ENCODE assay signal across 14 cellular contexts in genomic region chr1:143721024-143721373, GRCh38.
A peak's percentile ranks its signal among the peaks of the same experiment; 100 is the strongest.
DNase-seq lines count a peak whose midpoint lies in the region; ATAC-seq and TF ChIP-seq lines count a peak whose summit lies in the region.
"Had no signal": no experiment of that assay in that cellular context is flagged by ENCODE, and none has a peak within 500 bp of the region (broad histone marks: within the 10 kb centered on the region; RNA-seq: fewer than 3 reads in every experiment).

No MANE protein-coding gene starts in this region.

- CTCF ChIA-PET in HEK293 (lab: Yijun Ruan, JAX), result interaction anchor here (2.1 kb wide), 1 partner anchor 12 kb away, joined by 11 read pairs; no protein-coding TSS in a partner anchor

- H3K9me3 Mint-ChIP-seq in activated naive CD8-positive, alpha-beta T cell treated with anti-CD3 and anti-CD28 coated beads for 36 hours, result no peaks in the 10 kb centered on the region
- H3K9me3 Mint-ChIP-seq in mesothelial cell of epicardium, result peaks cover 44% of the 10 kb centered on the region

- H3K4me3 Mint-ChIP-seq in activated naive CD8-positive, alpha-beta T cell treated with anti-CD3 and anti-CD28 coated beads for 36 hours, result peak overlapping the region; percentile 48
- H3K4me3 Mint-ChIP-seq in mesothelial cell of epicardium, result peak overlapping the region; percentile 30
- H3K4me3 Mint-ChIP-seq: neural crest cell had no signal

- no peak for DNase-seq in BE2C
- DNase-seq in activated naive CD8-positive, alpha-beta T cell treated with anti-CD3 and anti-CD28 coated beads for 36 hours, result no peak
- no peak for DNase-seq in mesothelial cell of epicardium (ENCODE audit: low spot score in 2 of 2, unreplicated experiment in 2 of 2)
- DNase-seq in right cardiac atrium, result no peak
- no peak for DNase-seq in DMS53 treated with DMSO at 0.1 percent for 48 hours (lab: John Stamatoyannopoulos, UW; ENCODE audit: unreplicated experiment)
- DNase-seq in activated CD8-positive, alpha-beta memory T cell treated with anti-CD3 and anti-CD28 coated beads for 24 hours, result no peak
- DNase-seq: activated gamma-delta T cell, gastrocnemius medialis, NCI-H1092, NCI-H69 had no signal

- H3K27me3 ChIP-seq in BE2C, result no peaks in the 10 kb centered on the region
- H3K27me3 ChIP-seq in right cardiac atrium (ENCODE audit: control insufficient read depth, insufficient read depth), result peaks cover 8% of the 10 kb centered on the region
- H3K27me3 ChIP-seq: gastrocnemius medialis had no signal

- 22% methylated on average over 7 of the region's 7 CpGs for WGBS in right cardiac atrium

- H3K36me3 Mint-ChIP-seq in activated naive CD8-positive, alpha-beta T cell treated with anti-CD3 and anti-CD28 coated beads for 36 hours, result no peaks in the 10 kb centered on the region
- peaks cover 3% of the 10 kb centered on the region for H3K36me3 Mint-ChIP-seq in mesothelial cell of epicardium

- intact Hi-C loops in right cardiac atrium (cut with DNase I), result no loop called here

- peak overlapping the region; percentile 18 for H3K4me3 ChIP-seq in BE2C (ENCODE audit: low read depth, low read length)
- H3K4me3 ChIP-seq in HEK293 (ENCODE audit: low read depth, low read length), result no peak overlapping the region
- H3K4me3 ChIP-seq in right cardiac atrium (ENCODE audit: low read length), result no peak overlapping the region
- H3K4me3 ChIP-seq: gastrocnemius medialis had no signal

- H3K4me1 ChIP-seq in BE2C (peaks cover 6% of the 10 kb centered on the region; the same call in 1 of the 2 replicates), HEK293 (ENCODE audit: control insufficient read depth, insufficient read depth, low read length) (no peaks in the 10 kb centered on the region), right cardiac atrium (ENCODE audit: control insufficient read depth, insufficient read depth, low read length) (no peaks in the 10 kb centered on the region)
- H3K4me1 ChIP-seq: gastrocnemius medialis had no signal

- POLR2A ChIA-PET in HEK293 (lab: Yijun Ruan, JAX), result interaction anchor here (0.6 kb wide), 1 partner anchor 9 kb away, joined by 5 read pairs; no protein-coding TSS in a partner anchor

- H3K27me3 Mint-ChIP-seq in activated naive CD8-positive, alpha-beta T cell treated with anti-CD3 and anti-CD28 coated beads for 36 hours, result peaks cover 44% of the 10 kb centered on the region
- H3K27me3 Mint-ChIP-seq in mesothelial cell of epicardium (ENCODE audit: low read depth), result no peaks in the 10 kb centered on the region

- H3K27ac ChIP-seq in HEK293 (ENCODE audit: extremely low read depth, low read depth, low read length) (no peak overlapping the region), right cardiac atrium (ENCODE audit: low read length) (no peak overlapping the region)
- H3K27ac ChIP-seq: gastrocnemius medialis had no signal

- H3K4me1 Mint-ChIP-seq in activated naive CD8-positive, alpha-beta T cell treated with anti-CD3 and anti-CD28 coated beads for 36 hours, result no peaks in the 10 kb centered on the region
- peaks cover 9% of the 10 kb centered on the region for H3K4me1 Mint-ChIP-seq in mesothelial cell of epicardium
- H3K4me1 Mint-ChIP-seq: neural crest cell had no signal

- TF ChIP-seq CTCF in BE2C (IDR thresholded peaks at IDR 0.05; ENCODE audit: low read depth, low read length) (no peak), HEK293 (tag by site-specific recombination; IDR thresholded peaks at IDR 0.05) (no peak), mesothelial cell of epicardium (IDR thresholded peaks at IDR 0.05; ENCODE audit: unreplicated experiment) (no peak)

- H3K36me3 ChIP-seq in BE2C (no peaks in the 10 kb centered on the region), HEK293 (ENCODE audit: control insufficient read depth in 2 of 2, insufficient read depth in 1 of 2, low read length in 2 of 2) (no peaks in the 10 kb centered on the region)
- H3K36me3 ChIP-seq: gastrocnemius medialis had no signal

- H3K9me3 ChIP-seq in BE2C (no peaks in the 10 kb centered on the region), HEK293 (ENCODE audit: control insufficient read depth, insufficient read depth, low read depth, low read length) (no peaks in the 10 kb centered on the region), right cardiac atrium (ENCODE audit: control insufficient read depth, low read length) (no peaks in the 10 kb centered on the region)
- H3K9me3 ChIP-seq: gastrocnemius medialis had no signal

- no peak overlapping the region for H3K27ac Mint-ChIP-seq in activated naive CD8-positive, alpha-beta T cell treated with anti-CD3 and anti-CD28 coated beads for 36 hours
- H3K27ac Mint-ChIP-seq in mesothelial cell of epicardium, result peak overlapping the region; percentile 92

- ATAC-seq in right cardiac atrium (no peak), HG03442 (IDR thresholded peaks at IDR 0.05; ENCODE audit: unreplicated experiment) (no peak)
- ATAC-seq: gastrocnemius medialis, HCT116 had no signal

TF ChIP-seq in HEK293, 187 proteins besides CTCF, POLR2A, EP300 and RAD21 (continues in another document):
- TF ChIP-seq, protein P1, sequence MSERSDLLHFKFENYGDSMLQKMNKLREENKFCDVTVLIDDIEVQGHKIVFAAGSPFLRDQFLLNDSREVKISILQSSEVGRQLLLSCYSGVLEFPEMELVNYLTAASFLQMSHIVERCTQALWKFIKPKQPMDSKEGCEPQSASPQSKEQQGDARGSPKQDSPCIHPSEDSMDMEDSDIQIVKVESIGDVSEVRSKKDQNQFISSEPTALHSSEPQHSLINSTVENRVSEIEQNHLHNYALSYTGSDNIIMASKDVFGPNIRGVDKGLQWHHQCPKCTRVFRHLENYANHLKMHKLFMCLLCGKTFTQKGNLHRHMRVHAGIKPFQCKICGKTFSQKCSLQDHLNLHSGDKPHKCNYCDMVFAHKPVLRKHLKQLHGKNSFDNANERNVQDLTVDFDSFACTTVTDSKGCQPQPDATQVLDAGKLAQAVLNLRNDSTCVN (tag by site-specific recombination; optimal IDR thresholded peaks at IDR 0.05), result no peak
- no peak for TF ChIP-seq SP2 (tag by site-specific recombination; IDR thresholded peaks at IDR 0.05)
- no peak for TF ChIP-seq ZNF747 (tag by site-specific recombination; IDR thresholded peaks at IDR 0.05)
- TF ChIP-seq ZNF174 (tag by site-specific recombination; IDR thresholded peaks at IDR 0.05), result no peak
- TF ChIP-seq ZXDB (tag by site-specific recombination; IDR thresholded peaks at IDR 0.05), result peak; percentile 5; the same call in 1 of the 2 replicates
- TF ChIP-seq, protein P2, sequence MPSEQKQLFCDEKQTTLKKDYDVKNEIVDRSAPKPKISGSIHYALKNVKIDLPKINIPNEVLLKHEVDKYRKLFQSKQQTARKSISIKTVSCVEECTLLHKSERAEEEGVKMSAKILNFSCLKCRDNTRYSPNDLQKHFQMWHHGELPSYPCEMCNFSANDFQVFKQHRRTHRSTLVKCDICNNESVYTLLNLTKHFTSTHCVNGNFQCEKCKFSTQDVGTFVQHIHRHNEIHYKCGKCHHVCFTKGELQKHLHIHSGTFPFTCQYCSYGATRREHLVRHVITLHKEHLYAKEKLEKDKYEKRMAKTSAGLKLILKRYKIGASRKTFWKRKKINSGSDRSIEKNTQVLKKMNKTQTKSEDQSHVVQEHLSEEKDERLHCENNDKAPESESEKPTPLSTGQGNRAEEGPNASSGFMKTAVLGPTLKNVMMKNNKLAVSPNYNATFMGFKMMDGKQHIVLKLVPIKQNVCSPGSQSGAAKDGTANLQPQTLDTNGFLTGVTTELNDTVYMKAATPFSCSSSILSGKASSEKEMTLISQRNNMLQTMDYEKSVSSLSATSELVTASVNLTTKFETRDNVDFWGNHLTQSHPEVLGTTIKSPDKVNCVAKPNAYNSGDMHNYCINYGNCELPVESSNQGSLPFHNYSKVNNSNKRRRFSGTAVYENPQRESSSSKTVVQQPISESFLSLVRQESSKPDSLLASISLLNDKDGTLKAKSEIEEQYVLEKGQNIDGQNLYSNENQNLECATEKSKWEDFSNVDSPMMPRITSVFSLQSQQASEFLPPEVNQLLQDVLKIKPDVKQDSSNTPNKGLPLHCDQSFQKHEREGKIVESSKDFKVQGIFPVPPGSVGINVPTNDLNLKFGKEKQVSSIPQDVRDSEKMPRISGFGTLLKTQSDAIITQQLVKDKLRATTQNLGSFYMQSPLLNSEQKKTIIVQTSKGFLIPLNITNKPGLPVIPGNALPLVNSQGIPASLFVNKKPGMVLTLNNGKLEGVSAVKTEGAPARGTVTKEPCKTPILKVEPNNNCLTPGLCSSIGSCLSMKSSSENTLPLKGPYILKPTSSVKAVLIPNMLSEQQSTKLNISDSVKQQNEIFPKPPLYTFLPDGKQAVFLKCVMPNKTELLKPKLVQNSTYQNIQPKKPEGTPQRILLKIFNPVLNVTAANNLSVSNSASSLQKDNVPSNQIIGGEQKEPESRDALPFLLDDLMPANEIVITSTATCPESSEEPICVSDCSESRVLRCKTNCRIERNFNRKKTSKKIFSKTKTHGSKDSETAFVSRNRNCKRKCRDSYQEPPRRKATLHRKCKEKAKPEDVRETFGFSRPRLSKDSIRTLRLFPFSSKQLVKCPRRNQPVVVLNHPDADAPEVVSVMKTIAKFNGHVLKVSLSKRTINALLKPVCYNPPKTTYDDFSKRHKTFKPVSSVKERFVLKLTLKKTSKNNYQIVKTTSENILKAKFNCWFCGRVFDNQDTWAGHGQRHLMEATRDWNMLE (tag by site-specific recombination; conservative IDR thresholded peaks at IDR 0.05; ENCODE audit: low read depth), result peak; percentile 68
- TF ChIP-seq ZNF335 (tag by site-specific recombination; conservative IDR thresholded peaks at IDR 0.05), result peak; percentile 85
- TF ChIP-seq ZBTB10 (tag by site-specific recombination; IDR thresholded peaks at IDR 0.05), result 0 out of 2 replicates have a peak, but pooled peaks have one; percentile 14
